In the genomic region with DNA sequence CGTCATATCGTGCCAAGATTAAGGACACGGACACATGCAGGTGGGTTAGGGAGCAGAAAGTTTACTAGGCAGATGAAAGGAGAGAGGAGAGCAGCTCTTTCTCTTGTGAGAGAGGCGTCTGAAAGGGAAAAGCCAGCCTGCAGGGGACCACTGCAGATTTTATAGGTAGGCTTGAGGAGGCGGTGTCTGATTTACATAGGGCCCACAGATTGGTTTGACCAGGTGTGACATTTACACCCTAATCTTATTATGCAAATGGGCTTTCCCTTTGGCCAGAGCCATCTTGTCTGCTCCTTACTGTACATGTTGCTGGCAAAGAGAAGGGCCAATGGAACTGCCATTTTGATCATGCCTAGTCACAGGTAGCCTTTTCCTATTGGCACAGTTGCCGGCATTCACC, we compare ENCODE assay signal across 18 cellular contexts.
A peak's percentile ranks its signal among the peaks of the same experiment; 100 is the strongest.
DNase-seq lines count a peak whose midpoint lies in the region; ATAC-seq and TF ChIP-seq lines count a peak whose summit lies in the region.
"Had no signal": no experiment of that assay in that cellular context is flagged by ENCODE, and none has a peak within 500 bp of the region (broad histone marks: within the 10 kb centered on the region; RNA-seq: fewer than 3 reads in every experiment).

No MANE protein-coding gene starts in this region.

- no peaks in the 10 kb centered on the region for H3F3A ChIP-seq in GM23338 (replicated peaks; ENCODE audit: low read depth)

- H3K36me3 ChIP-seq in GM23338 (ENCODE audit: insufficient read depth), result no peaks in the 10 kb centered on the region
- H3K36me3 ChIP-seq in hepatocyte (replicated peaks; ENCODE audit: insufficient read depth, low read depth), result no peaks in the 10 kb centered on the region

- H3K9me2 ChIP-seq in GM23338 (ENCODE audit: insufficient read depth) (peaks cover under 1% of the 10 kb centered on the region; the same call in 1 of the 2 replicates), hepatocyte (replicated peaks; ENCODE audit: insufficient read depth) (no peaks in the 10 kb centered on the region)

- H3K4me3 ChIP-seq in GM23338, result no peak overlapping the region
- no peak overlapping the region for H3K4me3 ChIP-seq in hepatocyte
- H3K4me3 ChIP-seq: SK-N-MC had no signal

- H3K27ac Mint-ChIP-seq in GM23338 (no peak overlapping the region), mesothelial cell of epicardium (peak overlapping the region; percentile 89)
- H3K27ac Mint-ChIP-seq: CD8-positive, alpha-beta memory T cell had no signal

- no peaks in the 10 kb centered on the region for H3K79me2 ChIP-seq in GM23338 (replicated peaks; ENCODE audit: insufficient read depth)
- H3K79me2 ChIP-seq in hepatocyte, result no peaks in the 10 kb centered on the region

- no peak for DNase-seq in GM23338 (ENCODE audit: low spot score)
- DNase-seq in NCI-H774 (lab: John Stamatoyannopoulos, UW), result peak; percentile 39
- DNase-seq in mesothelial cell of epicardium (ENCODE audit: low spot score in 2 of 2, unreplicated experiment in 2 of 2), result no peak
- no peak for DNase-seq in iPS-NIHi11 (ENCODE audit: low spot score)
- DNase-seq in hypothalamus (lab: John Stamatoyannopoulos, UW), result no peak
- DNase-seq in hepatocyte (ENCODE audit: low spot score), result no peak
- DNase-seq: C1 segment of cervical spinal cord; CD8-positive, alpha-beta memory T cell; NCI-H1436 treated with DMSO at 0.1 percent for 48 hours; NCI-H2081 treated with DMSO at 0.1 percent for 48 hours; NCI-H2227 treated with DMSO at 0.1 percent for 48 hours; NCI-H510A treated with DMSO at 0.1 percent for 48 hours; OCI-M1; Right ventricle myocardium superior had no signal

- H3K36me3 Mint-ChIP-seq in GM23338 (ENCODE audit: low read depth) (0 out of 3 replicates have a peak, but pooled peaks cover 3% of the 10 kb centered on the region), mesothelial cell of epicardium (no peaks in the 10 kb centered on the region)

- H3K4me1 Mint-ChIP-seq in GM23338 (peaks cover 3% of the 10 kb centered on the region; the same call in 2 of the 3 replicates), mesothelial cell of epicardium (peaks cover 32% of the 10 kb centered on the region)
- H3K4me1 Mint-ChIP-seq: CD8-positive, alpha-beta memory T cell had no signal

- H3K4me1 ChIP-seq in GM23338 (ENCODE audit: insufficient read depth) (no peaks in the 10 kb centered on the region), hepatocyte (ENCODE audit: insufficient read depth) (peaks cover 22% of the 10 kb centered on the region)

- H3K27me3 Mint-ChIP-seq in GM23338 (ENCODE audit: insufficient read depth, low read depth, poor library complexity) (peaks cover 2% of the 10 kb centered on the region), mesothelial cell of epicardium (ENCODE audit: low read depth) (no peaks in the 10 kb centered on the region)
- H3K27me3 Mint-ChIP-seq: CD8-positive, alpha-beta memory T cell had no signal

- H3K4me2 ChIP-seq in GM23338 (no peak overlapping the region), hepatocyte (no peak overlapping the region)

- no peaks in the 10 kb centered on the region for H3K9me3 ChIP-seq in hepatocyte (ENCODE audit: low read depth)

- H3K27me3 ChIP-seq in GM23338 (ENCODE audit: insufficient read depth), result no peaks in the 10 kb centered on the region
- H3K27me3 ChIP-seq in hepatocyte, result no peaks in the 10 kb centered on the region

- H3K9me3 Mint-ChIP-seq in GM23338 (peaks cover 5% of the 10 kb centered on the region; the same call in 2 of the 3 replicates), mesothelial cell of epicardium (peaks cover 4% of the 10 kb centered on the region)

- H4K20me1 ChIP-seq in GM23338 (replicated peaks; ENCODE audit: insufficient read depth), result no peaks in the 10 kb centered on the region
- no peaks in the 10 kb centered on the region for H4K20me1 ChIP-seq in hepatocyte (ENCODE audit: insufficient read depth, poor library complexity, severe bottlenecking)

- TF ChIP-seq CTCF in 22Rv1 (IDR thresholded peaks at IDR 0.05), result no peak
- TF ChIP-seq CTCF in GM23338 (conservative IDR thresholded peaks at IDR 0.05; ENCODE audit: low read depth in 2 of 2), result no peak
- TF ChIP-seq CTCF in mesothelial cell of epicardium (IDR thresholded peaks at IDR 0.05; ENCODE audit: unreplicated experiment), result no peak
- TF ChIP-seq CTCF in hepatocyte (IDR thresholded peaks at IDR 0.05; ENCODE audit: poor library complexity), result no peak

- H2AFZ ChIP-seq in GM23338, result peak overlapping the region; percentile 52; the same call in 1 of the 2 replicates
- no peak overlapping the region for H2AFZ ChIP-seq in hepatocyte

- ATAC-seq in GM23338, result no peak; the same call in 2 of the 3 replicates
- ATAC-seq in esophagus mucosa, result no peak
- ATAC-seq: HepG2 had no signal

- 0 out of 2 replicates have a peak overlapping the region, but pooled peaks have one; percentile 26 for H3K27ac ChIP-seq in 22Rv1
- H3K27ac ChIP-seq in GM23338 (ENCODE audit: low read depth), result no peak overlapping the region
- no peak overlapping the region for H3K27ac ChIP-seq in hepatocyte
- H3K27ac ChIP-seq: SK-N-MC had no signal

- WGBS in hepatocyte (ENCODE audit: low lambda C conversion rate, missing lambda C conversion rate), result 93% methylated on average over 6 of the region's 6 CpGs

- H3K4me3 Mint-ChIP-seq in GM23338, result no peak overlapping the region
- H3K4me3 Mint-ChIP-seq in mesothelial cell of epicardium, result no peak overlapping the region
- H3K4me3 Mint-ChIP-seq: CD8-positive, alpha-beta memory T cell had no signal

TF ChIP-seq in GM23338, 12 proteins besides CTCF, POLR2A, EP300 and RAD21:
- TF ChIP-seq, protein P1, sequence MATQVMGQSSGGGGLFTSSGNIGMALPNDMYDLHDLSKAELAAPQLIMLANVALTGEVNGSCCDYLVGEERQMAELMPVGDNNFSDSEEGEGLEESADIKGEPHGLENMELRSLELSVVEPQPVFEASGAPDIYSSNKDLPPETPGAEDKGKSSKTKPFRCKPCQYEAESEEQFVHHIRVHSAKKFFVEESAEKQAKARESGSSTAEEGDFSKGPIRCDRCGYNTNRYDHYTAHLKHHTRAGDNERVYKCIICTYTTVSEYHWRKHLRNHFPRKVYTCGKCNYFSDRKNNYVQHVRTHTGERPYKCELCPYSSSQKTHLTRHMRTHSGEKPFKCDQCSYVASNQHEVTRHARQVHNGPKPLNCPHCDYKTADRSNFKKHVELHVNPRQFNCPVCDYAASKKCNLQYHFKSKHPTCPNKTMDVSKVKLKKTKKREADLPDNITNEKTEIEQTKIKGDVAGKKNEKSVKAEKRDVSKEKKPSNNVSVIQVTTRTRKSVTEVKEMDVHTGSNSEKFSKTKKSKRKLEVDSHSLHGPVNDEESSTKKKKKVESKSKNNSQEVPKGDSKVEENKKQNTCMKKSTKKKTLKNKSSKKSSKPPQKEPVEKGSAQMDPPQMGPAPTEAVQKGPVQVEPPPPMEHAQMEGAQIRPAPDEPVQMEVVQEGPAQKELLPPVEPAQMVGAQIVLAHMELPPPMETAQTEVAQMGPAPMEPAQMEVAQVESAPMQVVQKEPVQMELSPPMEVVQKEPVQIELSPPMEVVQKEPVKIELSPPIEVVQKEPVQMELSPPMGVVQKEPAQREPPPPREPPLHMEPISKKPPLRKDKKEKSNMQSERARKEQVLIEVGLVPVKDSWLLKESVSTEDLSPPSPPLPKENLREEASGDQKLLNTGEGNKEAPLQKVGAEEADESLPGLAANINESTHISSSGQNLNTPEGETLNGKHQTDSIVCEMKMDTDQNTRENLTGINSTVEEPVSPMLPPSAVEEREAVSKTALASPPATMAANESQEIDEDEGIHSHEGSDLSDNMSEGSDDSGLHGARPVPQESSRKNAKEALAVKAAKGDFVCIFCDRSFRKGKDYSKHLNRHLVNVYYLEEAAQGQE (IDR thresholded peaks at IDR 0.05; ENCODE audit: unreplicated experiment), result no peak
- no peak for TF ChIP-seq ZNF114 (CRISPR knock-in tag; IDR thresholded peaks at IDR 0.05)
- TF ChIP-seq, protein P2, sequence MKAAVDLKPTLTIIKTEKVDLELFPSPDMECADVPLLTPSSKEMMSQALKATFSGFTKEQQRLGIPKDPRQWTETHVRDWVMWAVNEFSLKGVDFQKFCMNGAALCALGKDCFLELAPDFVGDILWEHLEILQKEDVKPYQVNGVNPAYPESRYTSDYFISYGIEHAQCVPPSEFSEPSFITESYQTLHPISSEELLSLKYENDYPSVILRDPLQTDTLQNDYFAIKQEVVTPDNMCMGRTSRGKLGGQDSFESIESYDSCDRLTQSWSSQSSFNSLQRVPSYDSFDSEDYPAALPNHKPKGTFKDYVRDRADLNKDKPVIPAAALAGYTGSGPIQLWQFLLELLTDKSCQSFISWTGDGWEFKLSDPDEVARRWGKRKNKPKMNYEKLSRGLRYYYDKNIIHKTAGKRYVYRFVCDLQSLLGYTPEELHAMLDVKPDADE (IDR thresholded peaks at IDR 0.05), result no peak
- TF ChIP-seq STAT1 (IDR thresholded peaks at IDR 0.05; ENCODE audit: unreplicated experiment), result no peak
- TF ChIP-seq EZH2phosphoT487 (IDR thresholded peaks at IDR 0.05; ENCODE audit: unreplicated experiment), result no peak
- TF ChIP-seq ZNF331 (CRISPR knock-in tag; IDR thresholded peaks at IDR 0.05; ENCODE audit: low read depth), result no peak
- TF ChIP-seq CREB1 (CRISPR knock-in tag; IDR thresholded peaks at IDR 0.05; ENCODE audit: low read depth), result no peak
- no peak for TF ChIP-seq JUNB (IDR thresholded peaks at IDR 0.05; ENCODE audit: unreplicated experiment)
- no peak for TF ChIP-seq POLR2AphosphoS5 (IDR thresholded peaks at IDR 0.05; ENCODE audit: low read depth)
- no peak for TF ChIP-seq NANOG (IDR thresholded peaks at IDR 0.05; ENCODE audit: borderline replicate concordance)
